In genomic region chr3:131795382-131796085, GRCh38 we compare ENCODE assay signal across 1 cellular context.
A peak's percentile ranks its signal among the peaks of the same experiment; 100 is the strongest.
TF ChIP-seq lines count a peak whose summit lies in the region.

No MANE protein-coding gene starts in this region.

TF ChIP-seq in K562, 482 proteins besides CTCF, POLR2A, EP300 and RAD21 (continued from another document and continues in another):
- TF ChIP-seq ZBTB5 (IDR thresholded peaks at IDR 0.05) (peak; percentile 74; the same call in 1 of the 2 replicates), GABPB2 (CRISPR knock-in tag; conservative IDR thresholded peaks at IDR 0.05) (no peak), MLLT1 (IDR thresholded peaks at IDR 0.05) (peak in 1 of 2 experiments; percentile 98; a peak in 2 of 4 replicates), MBD2 (IDR thresholded peaks at IDR 0.05; ENCODE audit: borderline replicate concordance, low read depth) (no peak), KLF16 (IDR thresholded peaks at IDR 0.05) (peak; percentile 53; the same call in 1 of the 2 replicates), UBTF (IDR thresholded peaks at IDR 0.05; ENCODE audit: borderline replicate concordance in 1 of 2, low read depth in 2 of 2, low read length in 2 of 2) (no peak), SIN3B (IDR thresholded peaks at IDR 0.05; ENCODE audit: low read depth) (no peak), TFAP4 (CRISPR knock-in tag; IDR thresholded peaks at IDR 0.05; ENCODE audit: borderline replicate concordance) (peak; percentile 88), HMGN3 (IDR thresholded peaks at IDR 0.05; ENCODE audit: borderline replicate concordance, extremely low read depth, insufficient read length, low read depth, low read length) (no peak), NBN (IDR thresholded peaks at IDR 0.05; ENCODE audit: low read depth) (no peak), BHLHE40 (IDR thresholded peaks at IDR 0.05; ENCODE audit: low read length) (no peak), TFAM (CRISPR knock-in tag; conservative IDR thresholded peaks at IDR 0.05) (no peak), HMBOX1 (IDR thresholded peaks at IDR 0.05) (peak; percentile 73), ETV6 (IDR thresholded peaks at IDR 0.05; ENCODE audit: borderline replicate concordance in 1 of 2, low read depth in 2 of 2, low read length in 1 of 2) (no peak), ETV6 (CRISPR knock-in tag; IDR thresholded peaks at IDR 0.05; ENCODE audit: borderline replicate concordance) (no peak), CREB1 (IDR thresholded peaks at IDR 0.05) (no peak), CREB1 (CRISPR knock-in tag; IDR thresholded peaks at IDR 0.05) (no peak), PURB (CRISPR knock-in tag; IDR thresholded peaks at IDR 0.05; ENCODE audit: low read depth) (no peak), NFIC (IDR thresholded peaks at IDR 0.05) (peak; percentile 86), PHF8 (IDR thresholded peaks at IDR 0.05; ENCODE audit: borderline replicate concordance, low read length) (no peak), HOXB6 (CRISPR knock-in tag; IDR thresholded peaks at IDR 0.05; ENCODE audit: borderline replicate concordance) (no peak), ZNF124 (CRISPR knock-in tag; IDR thresholded peaks at IDR 0.05) (no peak), TAF15 (IDR thresholded peaks at IDR 0.05; ENCODE audit: low read depth, low read length) (no peak), NFE2L1 (tag; IDR thresholded peaks at IDR 0.05; ENCODE audit: borderline replicate concordance, low read depth) (no peak), THRAP3 (IDR thresholded peaks at IDR 0.05; ENCODE audit: borderline replicate concordance) (no peak), HINFP (tag; conservative IDR thresholded peaks at IDR 0.05; ENCODE audit: low read depth) (peak; percentile 82), REST (CRISPR knock-in tag; IDR thresholded peaks at IDR 0.05; ENCODE audit: low read depth) (no peak), TRIM24 (IDR thresholded peaks at IDR 0.05) (no peak; a peak in 1 of 4 replicates), ZFP91 (CRISPR knock-in tag; IDR thresholded peaks at IDR 0.05) (no peak), PKNOX1 (IDR thresholded peaks at IDR 0.05) (no peak), ZNF780A (CRISPR knock-in tag; IDR thresholded peaks at IDR 0.05) (no peak), MCM2 (IDR thresholded peaks at IDR 0.05; ENCODE audit: low read depth) (no peak), GTF2B (IDR thresholded peaks at IDR 0.05; ENCODE audit: extremely low read depth, insufficient read length) (no peak), TAL1 (IDR thresholded peaks at IDR 0.05) (peak; percentile 78), LEF1 (IDR thresholded peaks at IDR 0.05) (peak; percentile 70; the same call in 1 of the 2 replicates), ZC3H4 (CRISPR knock-in tag; IDR thresholded peaks at IDR 0.05; ENCODE audit: borderline replicate concordance) (no peak), RUNX1 (IDR thresholded peaks at IDR 0.05; ENCODE audit: low read depth) (0 out of 2 replicates have a peak, but pooled peaks have one; percentile 73), SAP30 (IDR thresholded peaks at IDR 0.05; ENCODE audit: borderline replicate concordance, insufficient read depth, low read depth, low read length, poor library complexity, severe bottlenecking) (no peak), RCOR1 (IDR thresholded peaks at IDR 0.05; ENCODE audit: borderline replicate concordance in 1 of 2, low read depth in 2 of 2, low read length in 2 of 2) (0 out of 4 replicates have a peak, but pooled peaks of 1 of the 2 experiments have one; percentile 40), ZNF143 (CRISPR knock-in tag; IDR thresholded peaks at IDR 0.05) (no peak), ZNF707 (CRISPR knock-in tag; conservative IDR thresholded peaks at IDR 0.05) (no peak), STAG1 (CRISPR knock-in tag; IDR thresholded peaks at IDR 0.05; ENCODE audit: borderline replicate concordance) (no peak), IRF2 (CRISPR knock-in tag; IDR thresholded peaks at IDR 0.05) (no peak), PML (IDR thresholded peaks at IDR 0.05; ENCODE audit: low read length) (peak; percentile 46; the same call in 1 of the 2 replicates), NR0B1 (IDR thresholded peaks at IDR 0.05; ENCODE audit: partially characterized antibody) (no peak)
